1 cellular context compared by ENCODE assay signal in genomic region chr1:2553871-2554620, GRCh38.
TF ChIP-seq lines count a peak whose summit lies in the region.

No MANE protein-coding gene starts in this region.

TF ChIP-seq in HepG2, 621 proteins besides CTCF, POLR2A, EP300 and RAD21:
- TF ChIP-seq KDM2A (CRISPR knock-in tag; IDR thresholded peaks at IDR 0.05; ENCODE audit: borderline replicate concordance, low read depth) = 0 out of 2 replicates have a peak, but pooled peaks have one; percentile 32
- TF ChIP-seq, protein P1, sequence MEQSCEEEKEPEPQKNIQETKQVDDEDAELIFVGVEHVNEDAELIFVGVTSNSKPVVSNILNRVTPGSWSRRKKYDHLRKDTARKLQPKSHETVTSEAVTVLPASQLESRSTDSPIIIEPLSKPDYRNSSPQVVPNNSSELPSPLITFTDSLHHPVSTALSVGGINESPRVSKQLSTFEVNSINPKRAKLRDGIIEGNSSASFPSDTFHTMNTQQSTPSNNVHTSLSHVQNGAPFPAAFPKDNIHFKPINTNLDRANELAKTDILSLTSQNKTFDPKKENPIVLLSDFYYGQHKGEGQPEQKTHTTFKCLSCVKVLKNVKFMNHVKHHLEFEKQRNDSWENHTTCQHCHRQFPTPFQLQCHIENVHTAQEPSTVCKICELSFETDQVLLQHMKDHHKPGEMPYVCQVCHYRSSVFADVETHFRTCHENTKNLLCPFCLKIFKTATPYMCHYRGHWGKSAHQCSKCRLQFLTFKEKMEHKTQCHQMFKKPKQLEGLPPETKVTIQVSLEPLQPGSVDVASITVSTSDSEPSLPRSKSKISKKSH (CRISPR knock-in tag; IDR thresholded peaks at IDR 0.05; ENCODE audit: borderline replicate concordance) = 0 out of 2 replicates have a peak, but pooled peaks have one; percentile 18
- no peak for TF ChIP-seq SP140L (CRISPR knock-in tag; IDR thresholded peaks at IDR 0.05; ENCODE audit: borderline replicate concordance)
- TF ChIP-seq HNRNPH1 (optimal IDR thresholded peaks at IDR 0.05; ENCODE audit: low read depth, low read length) = no peak
